Comparison of ENCODE assay signal across 31 cellular contexts in the genomic region with DNA sequence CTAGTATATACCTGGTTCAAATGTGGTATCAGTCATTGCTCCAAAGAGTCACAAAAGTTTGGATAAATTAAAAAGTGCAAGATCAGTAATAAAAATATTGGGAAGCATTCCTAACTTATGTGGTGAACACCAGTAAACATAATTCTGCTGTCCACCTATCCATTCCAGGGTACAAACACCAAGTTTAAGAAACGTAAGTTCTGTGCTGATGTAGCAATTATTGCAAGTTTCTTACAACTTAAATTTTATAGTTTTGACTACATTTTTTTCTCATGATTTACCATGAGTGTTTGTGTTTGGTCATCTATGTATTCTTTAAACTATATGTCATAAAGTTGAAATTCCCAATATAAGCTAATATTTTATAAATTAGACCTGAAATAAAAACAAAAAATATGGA.
"Had no signal": no experiment of that assay in that cellular context is flagged by ENCODE, and none has a peak within 500 bp of the region (broad histone marks: within the 10 kb centered on the region; RNA-seq: fewer than 3 reads in every experiment).

No MANE protein-coding gene starts in this region.

- H2AFZ ChIP-seq: PC-9 had no signal

- DNase-seq: MG63, NCI-H1048, NCI-H1092 treated with DMSO at 0.1 percent for 48 hours, NCI-H1105 treated with DMSO at 0.1 percent for 48 hours, NCI-H1417, NCI-H1436, NCI-H146, NCI-H1694, NCI-H187, NCI-H1930, NCI-H2029 treated with DMSO at 0.1 percent for 48 hours, NCI-H2081 treated with DMSO at 0.1 percent for 48 hours, NCI-H2107, NCI-H2171, NCI-H226, NCI-H446 treated with DMSO at 0.1 percent for 48 hours, NCI-H510A, NCI-H524, NCI-H526, NCI-H69, NCI-H748 treated with DMSO at 0.1 percent for 48 hours, PC-9, SHP77, SIG-M5, SK-N-SH, SW 1271 had no signal

- H3K9ac ChIP-seq: SK-N-SH had no signal

- H3K4me2 ChIP-seq: PC-9, SK-N-SH had no signal

- H3K36me3 ChIP-seq: MG63, SJSA1 had no signal

- H3K27ac ChIP-seq: PC-9, RWPE1, SJSA1 had no signal

- H3K27me3 ChIP-seq: MG63, SJSA1 had no signal

- H3K9me3 ChIP-seq: MG63, SJSA1, SK-N-SH had no signal

- ATAC-seq: Panc1, Right ventricle myocardium inferior had no signal

- H3K4me3 ChIP-seq: MG63, PC-9, SJSA1 had no signal

- FAIRE-seq: RCC 7860 had no signal
